In genomic region chr17:7240375-7240774, GRCh38 we compare ENCODE assay signal across 8 cellular contexts. TPM values are rescaled to one million over a fixed set of nuclear protein-coding genes. Genes with fewer than 3 reads are reported as not detected.
DNase-seq lines count a peak whose midpoint lies in the region; ATAC-seq, FAIRE-seq and TF ChIP-seq lines count a peak whose summit lies in the region.

No MANE protein-coding gene starts in this region.

- H3K9me2 ChIP-seq in PC-9 (ENCODE audit: insufficient read depth): no peaks in the 10 kb centered on the region

- peaks cover 62% of the 10 kb centered on the region for H3F3A ChIP-seq in PC-9 (ENCODE audit: insufficient read depth, low read depth)

- H3K36me3 ChIP-seq in PC-9 (ENCODE audit: low read depth): peaks cover 25% of the 10 kb centered on the region
- H3K36me3 ChIP-seq in endothelial cell of umbilical vein (ENCODE audit: control insufficient read depth in 2 of 2, extremely low read depth in 1 of 2, insufficient read depth in 2 of 2, low read length in 2 of 2): peaks cover 16 to 23% of the 10 kb centered on the region in 2 experiments
- H3K36me3 ChIP-seq in psoas muscle (ENCODE audit: insufficient read depth in 1 of 2, low read depth in 1 of 2): peaks cover 7 to 50% of the 10 kb centered on the region in 2 donors

- peak overlapping the region; percentile 78; the same call in 1 of the 2 replicates for H3K4me3 ChIP-seq in PC-9
- no peak overlapping the region for H3K4me3 ChIP-seq in endothelial cell of umbilical vein (replicated peaks in 1 of 3; ENCODE audit: insufficient read depth in 1 of 3, low read depth in 1 of 3, low read length in 3 of 3)
- H3K4me3 ChIP-seq in psoas muscle: peak overlapping the region; percentile 96

- H3K9me3 ChIP-seq in PC-9 (ENCODE audit: insufficient read depth, low read depth) (no peaks in the 10 kb centered on the region), endothelial cell of umbilical vein (replicated peaks; ENCODE audit: control insufficient read depth, insufficient read depth, low read length) (no peaks in the 10 kb centered on the region), psoas muscle (no peaks in the 10 kb centered on the region)

- no peak for TF ChIP-seq CTCF in PC-9 (conservative IDR thresholded peaks at IDR 0.05)
- TF ChIP-seq CTCF in endothelial cell of umbilical vein (IDR thresholded peaks at IDR 0.05; ENCODE audit: extremely low read depth in 1 of 2, insufficient read depth in 1 of 2, low read depth in 1 of 2, low read length in 2 of 2): no peak
- no peak for TF ChIP-seq CTCF in psoas muscle (IDR thresholded peaks at IDR 0.05)

- FAIRE-seq in GM12891 (lab: Jason Lieb, UNC): peak; percentile 50
- no peak for FAIRE-seq in endothelial cell of umbilical vein (lab: Jason Lieb, UNC)

- WGBS in psoas muscle, 3 donors: 66 to 74% (median 68%) methylated on average over 4 of the region's 4 CpGs

- BruUV-seq in PC-9 (replicated peaks; lab: Mats Ljungman, UMichigan) (no TSS peak), endothelial cell of umbilical vein (replicated peaks; lab: Mats Ljungman, UMichigan) (no TSS peak)

- DNase-seq in GM12891 (ENCODE audit: insufficient read length, low spot score): no peak
- no peak for DNase-seq in PC-9
- no peak for DNase-seq in endothelial cell of umbilical vein (ENCODE audit: low read depth, low spot score)
- no peak for DNase-seq in psoas muscle
- DNase-seq in stimulated activated CD4-positive, alpha-beta T cell treated with anti-CD3 and anti-CD28 coated beads, Interleukin-4, amount 100 ng/mL, for 4 hours: no peak
- no peak for DNase-seq in stimulated activated naive CD4-positive, alpha-beta T cell treated with Interleukin-2 at 50 U/mL for 16 hours (lab: John Stamatoyannopoulos, UW)

- POLR2A ChIA-PET in PC-9 (lab: Charles Lee; ENCODE audit: unreplicated experiment): no interaction called here
- POLR2A ChIA-PET in endothelial cell of umbilical vein (lab: Charles Lee): no interaction called here

- intact Hi-C loops in PC-9 (cut with micrococcal nuclease; ENCODE audit: unreplicated experiment) (no loop called here), endothelial cell of umbilical vein (cut with micrococcal nuclease) (no loop called here), psoas muscle (cut with DNase I) (loop anchor here (10.0 kb wide), 2 partner anchors 324 to 904 kb away; partner anchors contain the start of gene SENP3 (in 1 of the 2))

- H3K9ac ChIP-seq in endothelial cell of umbilical vein (replicated peaks; ENCODE audit: extremely low read depth, insufficient read depth, low read length): no peak overlapping the region

- no peaks in the 10 kb centered on the region for H3K27me3 ChIP-seq in PC-9 (ENCODE audit: insufficient read depth, low read depth)
- no peaks in the 10 kb centered on the region for H3K27me3 ChIP-seq in endothelial cell of umbilical vein (ENCODE audit: control insufficient read depth in 2 of 2, insufficient read depth in 2 of 2, low read length in 2 of 2)
- H3K27me3 ChIP-seq in psoas muscle (ENCODE audit: insufficient read depth in 3 of 3, low read length in 2 of 3): no peaks in the 10 kb centered on the region

- CTCF ChIA-PET in PC-9 (lab: Charles Lee): interaction anchor here (0.6 kb wide), 1 partner anchor 69 kb away, joined by 5 read pairs; no protein-coding TSS in a partner anchor
- CTCF ChIA-PET in endothelial cell of umbilical vein (lab: Charles Lee): interaction anchor here (1.0 to 3.4 kb wide), 3 partner anchors 20 to 194 kb away, joined by 3 to 24 read pairs (median 9); partner anchors contain the start of genes ACADVL and DLG4

- no peak for TF ChIP-seq POLR2A in GM12891 (IDR thresholded peaks at IDR 0.05; ENCODE audit: low read depth, low read length)
- no peak for TF ChIP-seq POLR2A in endothelial cell of umbilical vein (IDR thresholded peaks at IDR 0.05; ENCODE audit: low read depth, low read length)

- peaks cover 55% of the 10 kb centered on the region for H3K79me2 ChIP-seq in PC-9 (ENCODE audit: low read depth)
- peaks cover 53% of the 10 kb centered on the region for H3K79me2 ChIP-seq in endothelial cell of umbilical vein (ENCODE audit: control insufficient read depth, insufficient read depth, low read length)

- ATAC-seq in psoas muscle (no peak), GM21825 (IDR thresholded peaks at IDR 0.05; ENCODE audit: unreplicated experiment) (no peak), GM18520 (IDR thresholded peaks at IDR 0.05; ENCODE audit: unreplicated experiment) (no peak)

- peak overlapping the region; percentile 96 for H3K4me2 ChIP-seq in PC-9
- H3K4me2 ChIP-seq in endothelial cell of umbilical vein (ENCODE audit: insufficient read depth, low read length): peak overlapping the region; percentile 83

- H4K20me1 ChIP-seq in PC-9 (ENCODE audit: insufficient read depth) (peaks cover 7% of the 10 kb centered on the region), endothelial cell of umbilical vein (replicated peaks; ENCODE audit: control insufficient read depth, extremely low read depth, insufficient read depth, low read length) (no peaks in the 10 kb centered on the region)

- no peaks in the 10 kb centered on the region for H3K9me1 ChIP-seq in endothelial cell of umbilical vein (replicated peaks; ENCODE audit: control insufficient read depth, extremely low read depth, insufficient read depth, low read length)

- H3K4me1 ChIP-seq in PC-9 (replicated peaks; ENCODE audit: insufficient read depth) (peaks cover 29% of the 10 kb centered on the region), endothelial cell of umbilical vein (ENCODE audit: control insufficient read depth, extremely low read depth, insufficient read depth, low read length) (peaks cover 31% of the 10 kb centered on the region), psoas muscle (peaks cover 26% of the 10 kb centered on the region)

- H2AFZ ChIP-seq in PC-9 (no peak overlapping the region), endothelial cell of umbilical vein (ENCODE audit: low read depth, low read length) (no peak overlapping the region)

- H3K27ac ChIP-seq in PC-9 (no peak overlapping the region), endothelial cell of umbilical vein (ENCODE audit: insufficient read depth, low read depth, low read length) (no peak overlapping the region), psoas muscle (peak overlapping the region; percentile 87)

- dilution Hi-C loops in endothelial cell of umbilical vein (cut with MboI; ENCODE audit: extremely low pct_ligation_motif_present, low sequenced_read_pairs): no loop called here

RNA-seq across cellular contexts. Expression of gene PHF23, which starts 1.1 kb away (rescaled TPM):
- polyA plus RNA-seq in GM12891 (2012; ENCODE audit: low read depth, missing spikeins): 23.0 TPM
- total RNA-seq in PC-9 (2021) (64.5 and 65.8 TPM in 2 replicates), endothelial cell of umbilical vein (54.7 and 56.2 TPM in 2 replicates), psoas muscle (10 to 100 TPM; 20.9 to 28.8 (median 27.7) TPM)
- polyA plus RNA-seq in endothelial cell of umbilical vein (35.6 and 39.0 TPM in 2 replicates), psoas muscle (10 to 100 TPM; 24.0 to 43.3 (median 29.4) TPM)
- 47.8 and 49.9 TPM in 2 replicates for polyA plus RNA-seq in endothelial cell of umbilical vein (2011; cell fraction: cytosol; rRNA removed)
- 30.3 and 34.1 TPM in 2 replicates for polyA plus RNA-seq in endothelial cell of umbilical vein (2011; cell fraction: nucleus; rRNA removed)
- polyA plus RNA-seq in endothelial cell of umbilical vein (2012): 43.1 and 51.2 TPM in 2 replicates
- 49.7 and 70.3 TPM in 2 replicates for polyA minus RNA-seq in endothelial cell of umbilical vein
- 19.5 TPM for polyA minus RNA-seq in endothelial cell of umbilical vein (2011; cell fraction: cytosol; rRNA and poly(A)+ RNA removed)
- polyA minus RNA-seq in endothelial cell of umbilical vein (2011; cell fraction: nucleus; rRNA and poly(A)+ RNA removed): 10.4 and 11.5 TPM in 2 replicates

RNA-seq across cellular contexts. Expression of gene GABARAP, which starts 1.9 kb away (rescaled TPM):
- polyA plus RNA-seq in GM12891 (2012; ENCODE audit: low read depth, missing spikeins): 366 TPM
- 424 and 457 TPM in 2 replicates for total RNA-seq in PC-9 (2021)
- total RNA-seq in endothelial cell of umbilical vein: 401 and 403 TPM in 2 replicates
- 882 and 1,043 TPM in 2 replicates for polyA plus RNA-seq in endothelial cell of umbilical vein
- polyA plus RNA-seq in endothelial cell of umbilical vein (2011; cell fraction: cytosol; rRNA removed): 988 and 1,063 TPM in 2 replicates
- 256 and 296 TPM in 2 replicates for polyA plus RNA-seq in endothelial cell of umbilical vein (2011; cell fraction: nucleus; rRNA removed)
- polyA plus RNA-seq in endothelial cell of umbilical vein (2012): 713 and 850 TPM in 2 replicates
- polyA minus RNA-seq in endothelial cell of umbilical vein: 463 and 560 TPM in 2 replicates
- polyA minus RNA-seq in endothelial cell of umbilical vein (2011; cell fraction: cytosol; rRNA and poly(A)+ RNA removed): 104 TPM
- polyA minus RNA-seq in endothelial cell of umbilical vein (2011; cell fraction: nucleus; rRNA and poly(A)+ RNA removed): 70.2 and 73.2 TPM in 2 replicates
- total RNA-seq in psoas muscle: 100 to 1,000 TPM; 447 to 492 (median 481) TPM
- 100 to 1,000 TPM; 344 to 569 (median 510) TPM for polyA plus RNA-seq in psoas muscle

RNA-seq across cellular contexts. Expression of gene DVL2, which starts 6.1 kb away (rescaled TPM):
- 24.0 TPM for polyA plus RNA-seq in GM12891 (2012; ENCODE audit: low read depth, missing spikeins)
- 77.9 and 86.8 TPM in 2 replicates for total RNA-seq in PC-9 (2021)
- 52.1 and 55.9 TPM in 2 replicates for total RNA-seq in endothelial cell of umbilical vein
- 15.8 and 17.2 TPM in 2 replicates for polyA plus RNA-seq in endothelial cell of umbilical vein
- polyA plus RNA-seq in endothelial cell of umbilical vein (2011; cell fraction: cytosol; rRNA removed): 6.8 and 7.7 TPM in 2 replicates
- polyA plus RNA-seq in endothelial cell of umbilical vein (2011; cell fraction: nucleus; rRNA removed): 25.0 and 28.6 TPM in 2 replicates
- 20.7 and 33.1 TPM in 2 replicates for polyA plus RNA-seq in endothelial cell of umbilical vein (2012)
- polyA minus RNA-seq in endothelial cell of umbilical vein: 41.1 and 45.0 TPM in 2 replicates
- polyA minus RNA-seq in endothelial cell of umbilical vein (2011; cell fraction: cytosol; rRNA and poly(A)+ RNA removed): 12.0 TPM
- polyA minus RNA-seq in endothelial cell of umbilical vein (2011; cell fraction: nucleus; rRNA and poly(A)+ RNA removed): 30.8 and 37.6 TPM in 2 replicates
- total RNA-seq in psoas muscle: 10 to 100 TPM; 11.4 to 19.6 (median 13.8) TPM
- 10 to 100 TPM; 10.0 to 22.1 (median 10.0) TPM for polyA plus RNA-seq in psoas muscle

RNA-seq across cellular contexts. Expression of gene CTDNEP1, which starts 11.2 kb away (rescaled TPM):
- polyA plus RNA-seq in GM12891 (2012; ENCODE audit: low read depth, missing spikeins): 94.2 TPM
- total RNA-seq in PC-9 (2021) (173 and 203 TPM in 2 replicates), endothelial cell of umbilical vein (143 and 145 TPM in 2 replicates), psoas muscle (100 to 1,000 TPM; 208 to 332 (median 254) TPM)
- polyA plus RNA-seq in endothelial cell of umbilical vein (130 and 137 TPM in 2 replicates), psoas muscle (100 to 1,000 TPM; 171 to 281 (median 196) TPM)
- polyA plus RNA-seq in endothelial cell of umbilical vein (2011; cell fraction: cytosol; rRNA removed): 145 and 152 TPM in 2 replicates
- polyA plus RNA-seq in endothelial cell of umbilical vein (2011; cell fraction: nucleus; rRNA removed): 102 and 104 TPM in 2 replicates
- 143 and 202 TPM in 2 replicates for polyA plus RNA-seq in endothelial cell of umbilical vein (2012)
- 126 and 155 TPM in 2 replicates for polyA minus RNA-seq in endothelial cell of umbilical vein
- polyA minus RNA-seq in endothelial cell of umbilical vein (2011; cell fraction: cytosol; rRNA and poly(A)+ RNA removed): 115 TPM
- 33.9 and 56.3 TPM in 2 replicates for polyA minus RNA-seq in endothelial cell of umbilical vein (2011; cell fraction: nucleus; rRNA and poly(A)+ RNA removed)

RNA-seq across cellular contexts. Expression of gene ELP5, which starts 11.6 kb away (rescaled TPM):
- polyA plus RNA-seq in GM12891 (2012; ENCODE audit: low read depth, missing spikeins): 57.9 TPM
- total RNA-seq in PC-9 (2021) (31.8 and 45.1 TPM in 2 replicates), endothelial cell of umbilical vein (41.6 and 44.4 TPM in 2 replicates), psoas muscle (10 to 100 TPM; 55.7 to 87.0 (median 74.8) TPM)
- polyA plus RNA-seq in endothelial cell of umbilical vein (53.3 and 54.7 TPM in 2 replicates), psoas muscle (100 to 1,000 TPM in 1 of 3 donors, 10 to 100 TPM in 2; 50.4 to 104 (median 86.0) TPM)
- 46.2 and 47.9 TPM in 2 replicates for polyA plus RNA-seq in endothelial cell of umbilical vein (2011; cell fraction: cytosol; rRNA removed)
- 46.2 and 47.3 TPM in 2 replicates for polyA plus RNA-seq in endothelial cell of umbilical vein (2011; cell fraction: nucleus; rRNA removed)
- polyA plus RNA-seq in endothelial cell of umbilical vein (2012): 74.9 and 86.5 TPM in 2 replicates
- polyA minus RNA-seq in endothelial cell of umbilical vein: 28.5 and 31.9 TPM in 2 replicates
- 36.9 TPM for polyA minus RNA-seq in endothelial cell of umbilical vein (2011; cell fraction: cytosol; rRNA and poly(A)+ RNA removed)
- 14.5 and 14.6 TPM in 2 replicates for polyA minus RNA-seq in endothelial cell of umbilical vein (2011; cell fraction: nucleus; rRNA and poly(A)+ RNA removed)

Comparison
In these comparisons a context has a peak if more than half of its experiments do, and no peak if none do; other contexts are left out.
1. H3K4me3 ChIP-seq: peak in PC-9 (single experiment) and psoas muscle (single experiment); none in endothelial cell of umbilical vein (0 of 3).
2. intact Hi-C loops: an anchor here in psoas muscle (10.0 kb wide); none called in PC-9 and endothelial cell of umbilical vein.